13 cellular contexts compared by ENCODE assay signal in the genomic region with DNA sequence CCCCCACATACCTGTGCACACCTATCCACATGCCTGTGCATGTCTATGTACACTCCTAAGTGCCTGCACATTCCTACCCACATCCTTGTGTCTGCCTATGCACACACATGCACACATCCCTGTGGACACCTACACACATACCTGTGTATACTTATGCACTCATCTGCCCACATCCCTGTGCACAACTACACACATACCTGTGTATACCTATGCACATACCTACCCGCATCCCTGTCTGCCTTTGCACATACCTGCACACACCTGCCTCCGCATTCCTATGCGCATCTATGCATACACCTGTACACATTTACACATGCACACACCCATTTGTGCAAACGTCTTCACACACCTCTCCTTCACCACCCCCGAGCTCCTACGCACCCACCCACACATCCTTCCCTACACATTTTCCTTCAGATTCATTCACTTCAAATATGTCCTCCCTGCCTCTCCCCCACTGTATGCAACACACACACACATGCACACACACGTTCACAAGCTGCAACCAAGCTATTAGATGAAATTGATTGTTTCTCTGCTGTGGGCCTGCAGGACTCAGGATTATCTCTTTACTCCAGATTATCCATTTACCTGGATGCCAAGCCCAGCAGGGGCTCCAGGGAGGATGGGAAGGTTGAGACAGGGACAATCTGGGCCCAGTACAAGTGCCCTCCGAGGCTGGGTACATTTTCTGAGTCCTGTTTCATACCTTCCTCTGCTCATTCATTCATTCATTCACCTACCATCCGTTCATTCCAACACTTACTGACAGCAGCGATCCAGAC.
"Had no signal": no experiment of that assay in that cellular context is flagged by ENCODE, and none has a peak within 500 bp of the region (broad histone marks: within the 10 kb centered on the region; RNA-seq: fewer than 3 reads in every experiment).

No MANE protein-coding gene starts in this region.

- H3K36me3 Mint-ChIP-seq: stimulated activated memory B cell treated with anti-CD40 and anti-IgM and Interleukin-4, amounts not matched to agents 10 μg/mL and 1 μg/mL and 100 μg/mL, for 72 hours had no signal

- H3K27me3 Mint-ChIP-seq: activated naive CD4-positive, alpha-beta T cell treated with anti-CD3 and anti-CD28 coated beads, Interleukin-2, amount 50 U/mL, for 24 hours; activated T-helper 17 cell treated with anti-CD3 and anti-CD28 coated beads, Interleukin-2, amount 50 U/mL, for 72 hours; stimulated activated memory B cell treated with anti-CD40 and anti-IgM and Interleukin-4, amounts not matched to agents 10 μg/mL and 1 μg/mL and 100 μg/mL, for 72 hours; T-cell had no signal

- DNase-seq: activated CD4-positive, alpha-beta T cell treated with anti-CD3 and anti-CD28 coated beads for 4 hours; cerebellar nuclear complex; dermis blood vessel endothelial cell; esophagus squamous epithelium; glutamatergic neuron; substantia nigra; T-cell; transverse colon had no signal

- H3K27ac ChIP-seq: neutrophil had no signal

- ATAC-seq: activated T-helper 17 cell treated with anti-CD3 and anti-CD28 coated beads, Interleukin-2, amount 50 U/mL, for 72 hours; stimulated activated memory B cell treated with anti-CD40 and anti-IgM and Interleukin-4, amounts not matched to agents 10 μg/mL and 1 μg/mL and 100 μg/mL, for 72 hours; T-cell had no signal

- H3K4me1 Mint-ChIP-seq: stimulated activated memory B cell treated with anti-CD40 and anti-IgM and Interleukin-4, amounts not matched to agents 10 μg/mL and 1 μg/mL and 100 μg/mL, for 72 hours had no signal

- H3K9me3 Mint-ChIP-seq: activated naive CD4-positive, alpha-beta T cell treated with anti-CD3 and anti-CD28 coated beads, Interleukin-2, amount 50 U/mL, for 24 hours; activated T-helper 17 cell treated with anti-CD3 and anti-CD28 coated beads, Interleukin-2, amount 50 U/mL, for 72 hours; stimulated activated memory B cell treated with anti-CD40 and anti-IgM and Interleukin-4, amounts not matched to agents 10 μg/mL and 1 μg/mL and 100 μg/mL, for 72 hours; T-cell had no signal

- H3K9me3 ChIP-seq: esophagus squamous epithelium, neutrophil, transverse colon had no signal

- H3K27me3 ChIP-seq: esophagus squamous epithelium had no signal

- H3K4me3 ChIP-seq: esophagus squamous epithelium, smooth muscle cell, transverse colon had no signal

- H3K27ac Mint-ChIP-seq: activated naive CD4-positive, alpha-beta T cell treated with anti-CD3 and anti-CD28 coated beads, Interleukin-2, amount 50 U/mL, for 24 hours; activated T-helper 17 cell treated with anti-CD3 and anti-CD28 coated beads, Interleukin-2, amount 50 U/mL, for 72 hours; stimulated activated memory B cell treated with anti-CD40 and anti-IgM and Interleukin-4, amounts not matched to agents 10 μg/mL and 1 μg/mL and 100 μg/mL, for 72 hours; T-cell had no signal

- H3K4me3 Mint-ChIP-seq: activated naive CD4-positive, alpha-beta T cell treated with anti-CD3 and anti-CD28 coated beads, Interleukin-2, amount 50 U/mL, for 24 hours; activated T-helper 17 cell treated with anti-CD3 and anti-CD28 coated beads, Interleukin-2, amount 50 U/mL, for 72 hours; stimulated activated memory B cell treated with anti-CD40 and anti-IgM and Interleukin-4, amounts not matched to agents 10 μg/mL and 1 μg/mL and 100 μg/mL, for 72 hours; T-cell had no signal

- H3K36me3 ChIP-seq: esophagus squamous epithelium, neutrophil, transverse colon had no signal
